In genomic region chr3:195441476-195441970, GRCh38 we compare ENCODE assay signal across 8 cellular contexts. TPM values are rescaled to one million over a fixed set of nuclear protein-coding genes. Genes with fewer than 3 reads are reported as not detected.
DNase-seq lines count a peak whose midpoint lies in the region; ATAC-seq and TF ChIP-seq lines count a peak whose summit lies in the region.

No MANE protein-coding gene starts in this region.

- H3K36me3 ChIP-seq in SK-N-MC (ENCODE audit: insufficient read depth, low read length) (no peaks in the 10 kb centered on the region), parathyroid adenoma (ENCODE audit: control insufficient read depth, insufficient read depth, low read length) (no peaks in the 10 kb centered on the region)

- peak overlapping the region; percentile 84 for H3K4me3 ChIP-seq in SK-N-MC
- peak overlapping the region; percentile 87 for H3K4me3 ChIP-seq in parathyroid adenoma (ENCODE audit: low read depth, low read length)

- H3K27me3 Mint-ChIP-seq in activated CD8-positive, alpha-beta memory T cell treated with anti-CD3 and anti-CD28 coated beads, Interleukin-2, amount 10 ng/mL, durations not matched to agents 7 days and 5 days = no peaks in the 10 kb centered on the region

- TF ChIP-seq CTCF in parathyroid adenoma (IDR thresholded peaks at IDR 0.05) (no peak), GM13976 (IDR thresholded peaks at IDR 0.05; ENCODE audit: borderline replicate concordance, control extremely low read depth, extremely low read depth, insufficient read depth, missing control alignments) (no peak)

- no peaks in the 10 kb centered on the region for H3K9me3 Mint-ChIP-seq in activated CD8-positive, alpha-beta memory T cell treated with anti-CD3 and anti-CD28 coated beads, Interleukin-2, amount 10 ng/mL, durations not matched to agents 7 days and 5 days (ENCODE audit: low read depth)

- H3K27ac ChIP-seq in SK-N-MC = peak overlapping the region; percentile 55; the same call in 1 of the 2 replicates
- H3K27ac ChIP-seq in parathyroid adenoma = peak overlapping the region; percentile 86

- H3K4me1 ChIP-seq in parathyroid adenoma = no peaks in the 10 kb centered on the region

- H2AFZ ChIP-seq in parathyroid adenoma = peak overlapping the region; percentile 95

- in situ Hi-C loops in GM13976 (cut with MboI; ENCODE audit: low sequenced_read_pairs, unreplicated experiment) = no loop called here

- H3K27ac Mint-ChIP-seq in activated CD8-positive, alpha-beta memory T cell treated with anti-CD3 and anti-CD28 coated beads, Interleukin-2, amount 10 ng/mL, durations not matched to agents 7 days and 5 days = peak overlapping the region; percentile 91

- H3K9ac ChIP-seq in SK-N-MC (ENCODE audit: insufficient read length) (peak overlapping the region; percentile 79), parathyroid adenoma (no peak overlapping the region)

- peak overlapping the region; percentile 89 for H3K4me2 ChIP-seq in parathyroid adenoma (ENCODE audit: low read length)

- peaks cover 36% of the 10 kb centered on the region for H3K4me1 Mint-ChIP-seq in activated CD8-positive, alpha-beta memory T cell treated with anti-CD3 and anti-CD28 coated beads, Interleukin-2, amount 10 ng/mL, durations not matched to agents 7 days and 5 days

- DNase-seq in activated CD8-positive, alpha-beta memory T cell treated with anti-CD3 and anti-CD28 coated beads, Interleukin-2, amount 10 ng/mL, durations not matched to agents 7 days and 5 days = no peak
- no peak for DNase-seq in activated CD8-positive, alpha-beta memory T cell treated with anti-CD3 and anti-CD28 coated beads, Interleukin-2, amount 50 U/mL, for 48 hours
- DNase-seq in SK-N-MC (ENCODE audit: low read depth, low spot score) (no peak), fibroblast of gingiva (ENCODE audit: low read depth) (peak; percentile 5), GM13976 (ENCODE audit: low spot score) (no peak), UCSD-AML1 (lab: John Stamatoyannopoulos, UW; ENCODE audit: unreplicated experiment) (no peak)

- peaks cover 4% of the 10 kb centered on the region for H3K36me3 Mint-ChIP-seq in activated CD8-positive, alpha-beta memory T cell treated with anti-CD3 and anti-CD28 coated beads, Interleukin-2, amount 10 ng/mL, durations not matched to agents 7 days and 5 days

- H3K4me3 Mint-ChIP-seq in activated CD8-positive, alpha-beta memory T cell treated with anti-CD3 and anti-CD28 coated beads, Interleukin-2, amount 10 ng/mL, durations not matched to agents 7 days and 5 days = peak overlapping the region; percentile 94

- ATAC-seq in activated CD8-positive, alpha-beta memory T cell treated with anti-CD3 and anti-CD28 coated beads, Interleukin-2, amount 10 ng/mL, durations not matched to agents 7 days and 5 days = no peak
- ATAC-seq in GM18907 (IDR thresholded peaks at IDR 0.05; ENCODE audit: unreplicated experiment) = no peak

- H3K27me3 ChIP-seq in parathyroid adenoma (ENCODE audit: control insufficient read depth, insufficient read depth, low read length) = no peaks in the 10 kb centered on the region

- H3K9me3 ChIP-seq in SK-N-MC (ENCODE audit: low read depth, low read length) (no peaks in the 10 kb centered on the region), parathyroid adenoma (ENCODE audit: control insufficient read depth, low read length) (no peaks in the 10 kb centered on the region)

- CTCF ChIA-PET in activated CD8-positive, alpha-beta memory T cell treated with anti-CD3 and anti-CD28 coated beads, Interleukin-2, amount 10 ng/mL, durations not matched to agents 7 days and 5 days (lab: Charles Lee) = interaction anchor here (0.6 to 6.4 kb wide), 7 partner anchors 14 to 171 kb away, joined by 3 to 53 read pairs (median 4); partner anchors contain the start of gene XXYLT1

- peaks cover 28% of the 10 kb centered on the region for H3K79me2 ChIP-seq in parathyroid adenoma

RNA-seq across cellular contexts. Expression of gene ACAP2, which starts 1.3 kb away (rescaled TPM):
- total RNA-seq in activated CD8-positive, alpha-beta memory T cell treated with anti-CD3 and anti-CD28 coated beads, Interleukin-2, amount 10 ng/mL, durations not matched to agents 7 days and 5 days = 10 to 100 TPM; 58.4 to 74.4 TPM
